ENCODE assay signal across 7 cellular contexts in the genomic region with DNA sequence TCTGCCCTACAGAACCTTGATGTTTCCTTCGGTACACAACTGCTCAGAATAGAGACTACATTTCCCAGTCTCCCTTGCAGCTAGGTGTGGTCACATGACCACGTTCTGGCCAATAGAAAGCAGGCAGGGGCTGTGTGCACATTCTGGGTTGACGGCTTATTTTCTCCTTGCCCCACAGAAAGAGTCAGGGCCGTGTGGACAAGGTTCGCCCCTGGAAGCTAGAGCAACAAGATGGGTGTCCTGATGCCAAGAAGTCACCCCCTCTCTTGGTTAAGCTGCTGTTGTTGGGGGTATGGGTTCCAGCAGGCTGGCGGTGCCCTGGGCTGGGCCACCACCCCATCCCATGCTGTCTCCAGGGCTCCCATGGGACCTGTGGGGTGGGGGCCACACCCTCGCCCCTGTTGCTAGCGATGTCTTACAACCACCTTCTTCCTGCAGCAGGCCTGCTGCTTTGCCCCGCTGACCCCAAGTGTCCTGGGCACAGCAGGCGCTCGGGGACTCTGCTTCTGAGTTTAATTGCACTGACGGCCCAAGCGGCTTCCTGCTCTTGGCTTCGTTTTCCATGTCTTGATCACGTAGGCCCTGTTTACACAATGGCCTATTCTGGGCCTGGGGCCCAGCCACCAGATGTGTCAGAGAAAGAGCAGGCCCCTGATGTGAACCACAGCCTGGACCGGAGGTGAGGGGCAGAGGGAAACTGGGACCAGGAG. TPM values are rescaled to one million over a fixed set of nuclear protein-coding genes. Genes with fewer than 3 reads are reported as not detected.
A peak's percentile ranks its signal among the peaks of the same experiment; 100 is the strongest.
DNase-seq lines count a peak whose midpoint lies in the region; ATAC-seq and TF ChIP-seq lines count a peak whose summit lies in the region.

No MANE protein-coding gene starts in this region.

- H3K4me3 ChIP-seq in GM12865 (ENCODE audit: low read depth, low read length) = no peak overlapping the region
- peak overlapping the region; percentile 14 for H3K4me3 ChIP-seq in WERI-Rb-1 (ENCODE audit: low read depth, low read length)

- no peaks in the 10 kb centered on the region for H3K36me3 ChIP-seq in WERI-Rb-1

- peak overlapping the region; percentile 73 for H3K27ac Mint-ChIP-seq in stimulated activated memory B cell treated with anti-CD40 and anti-IgM and Interleukin-4, amounts not matched to agents 10 μg/mL and 1 μg/mL and 100 μg/mL, for 72 hours

- H3K9me3 ChIP-seq in WERI-Rb-1 (ENCODE audit: severe bottlenecking) = no peaks in the 10 kb centered on the region

- H3K27ac ChIP-seq in WERI-Rb-1 = peak overlapping the region; percentile 90

- peak; percentile 76 for ATAC-seq in HG02759 (IDR thresholded peaks at IDR 0.05; ENCODE audit: unreplicated experiment)
- ATAC-seq in stimulated activated memory B cell treated with anti-CD40 and anti-IgM and Interleukin-4, amounts not matched to agents 10 μg/mL and 1 μg/mL and 100 μg/mL, for 72 hours = peak; percentile 87

- TF ChIP-seq CTCF in GM12865 (IDR thresholded peaks at IDR 0.05; ENCODE audit: insufficient read depth, low read depth, low read length, missing control alignments) = no peak
- TF ChIP-seq CTCF in WERI-Rb-1 (IDR thresholded peaks at IDR 0.05; ENCODE audit: low read depth, low read length) = no peak

- H3K36me3 Mint-ChIP-seq in stimulated activated memory B cell treated with anti-CD40 and anti-IgM and Interleukin-4, amounts not matched to agents 10 μg/mL and 1 μg/mL and 100 μg/mL, for 72 hours = peaks cover 53% of the 10 kb centered on the region

- H3K4me1 Mint-ChIP-seq in stimulated activated memory B cell treated with anti-CD40 and anti-IgM and Interleukin-4, amounts not matched to agents 10 μg/mL and 1 μg/mL and 100 μg/mL, for 72 hours = peaks cover 40% of the 10 kb centered on the region

- no peaks in the 10 kb centered on the region for H3K9me3 Mint-ChIP-seq in stimulated activated memory B cell treated with anti-CD40 and anti-IgM and Interleukin-4, amounts not matched to agents 10 μg/mL and 1 μg/mL and 100 μg/mL, for 72 hours

- peak overlapping the region; percentile 42 for H3K4me3 Mint-ChIP-seq in stimulated activated memory B cell treated with anti-CD40 and anti-IgM and Interleukin-4, amounts not matched to agents 10 μg/mL and 1 μg/mL and 100 μg/mL, for 72 hours

- no peaks in the 10 kb centered on the region for H3K27me3 Mint-ChIP-seq in stimulated activated memory B cell treated with anti-CD40 and anti-IgM and Interleukin-4, amounts not matched to agents 10 μg/mL and 1 μg/mL and 100 μg/mL, for 72 hours

- DNase-seq in GM12865 (ENCODE audit: low read depth) = peak; percentile 81
- DNase-seq in NCI-H2081 (lab: John Stamatoyannopoulos, UW) = peak; percentile 85 to 96
- peak; percentile 84 for DNase-seq in WERI-Rb-1
- peak; percentile 29 for DNase-seq in effector CD4-positive, alpha-beta T cell
- DNase-seq in lung microvascular endothelial cell (ENCODE audit: low read depth in 2 of 2) = peak; percentile 75 to 84

- no peaks in the 10 kb centered on the region for H3K27me3 ChIP-seq in WERI-Rb-1 (ENCODE audit: insufficient read depth, low read depth, severe bottlenecking)

RNA-seq across cellular contexts. Expression of a gene that starts 24.9 kb away (rescaled TPM):
- total RNA-seq in lung microvascular endothelial cell = 5.7 and 8.5 TPM in 2 replicates

Comparison
In these comparisons a context has a peak if more than half of its experiments do, and no peak if none do; other contexts are left out.
1. DNase-seq: peak in every context shown above with its lines; median percentile 90 in NCI-H2081; 84 in WERI-Rb-1; 81 in GM12865; 80 in lung microvascular endothelial cell; 29 in effector CD4-positive, alpha-beta T cell.